ENCODE assay signal across 23 cellular contexts in genomic region chr13:23496255-23496654, GRCh38.
"Had no signal": no experiment of that assay in that cellular context is flagged by ENCODE, and none has a peak within 500 bp of the region (broad histone marks: within the 10 kb centered on the region; RNA-seq: fewer than 3 reads in every experiment).

No MANE protein-coding gene starts in this region.

- H3K36me3 ChIP-seq: Peyer's patch, SJCRH30 had no signal

- H3K27me3 ChIP-seq: Peyer's patch, SJCRH30 had no signal

- FAIRE-seq: K562 had no signal

- H3K4me3 ChIP-seq: K562, PC-9, Peyer's patch, SJCRH30 had no signal

- DNase-seq: Kasumi-1, MM.1S, MV-4-11, NCI-H1048, NCI-H1105, NCI-H1417, NCI-H1436 treated with DMSO at 0.1 percent for 48 hours, NCI-H1694 treated with DMSO at 0.1 percent for 48 hours, NCI-H1930, NCI-H2081, NCI-H2107, NCI-H2227 treated with DMSO at 0.1 percent for 48 hours, NCI-H524, NCI-H69, NCI-H774, OCI-M1, PC-9, Peyer's patch, SHP77 treated with DMSO at 0.1 percent for 48 hours, SJCRH30, T-helper 1 cell had no signal

- H2AFZ ChIP-seq: PC-9 had no signal

- H3K9me3 ChIP-seq: Peyer's patch, SJCRH30 had no signal

- H3K4me2 ChIP-seq: KMS-11, PC-9 had no signal

- H3K4me1 ChIP-seq: Peyer's patch, SJCRH30 had no signal

- H3K27ac ChIP-seq: KMS-11, PC-9, Peyer's patch, SJCRH30 had no signal
